1 cellular context compared by ENCODE assay signal in genomic region chr10:93849605-93850004, GRCh38.
A peak's percentile ranks its signal among the peaks of the same experiment; 100 is the strongest.
TF ChIP-seq lines count a peak whose summit lies in the region.

No MANE protein-coding gene starts in this region.

TF ChIP-seq in WTC11, 78 proteins besides CTCF, POLR2A, EP300 and RAD21 (continued from another document):
- TF ChIP-seq USF2 (CRISPR knock-in tag; IDR thresholded peaks at IDR 0.05) (no peak), E2F1 (CRISPR knock-in tag; IDR thresholded peaks at IDR 0.05) (no peak), OVOL2 (CRISPR knock-in tag; IDR thresholded peaks at IDR 0.05; ENCODE audit: borderline replicate concordance) (no peak), ATF1 (CRISPR knock-in tag; IDR thresholded peaks at IDR 0.05) (no peak), GRHL2 (CRISPR knock-in tag; IDR thresholded peaks at IDR 0.05; ENCODE audit: insufficient replicate concordance, severe bottlenecking) (no peak), FOXP4 (CRISPR knock-in tag; IDR thresholded peaks at IDR 0.05) (0 out of 2 replicates have a peak, but pooled peaks have one; percentile 61)
